Comparison of ENCODE assay signal across 10 cellular contexts in genomic region chr10:49139866-49140195, GRCh38. TPM values are rescaled to one million over a fixed set of nuclear protein-coding genes. Genes with fewer than 3 reads are reported as not detected.
DNase-seq lines count a peak whose midpoint lies in the region; ATAC-seq and TF ChIP-seq lines count a peak whose summit lies in the region.
"Had no signal": no experiment of that assay in that cellular context is flagged by ENCODE, and none has a peak within 500 bp of the region (broad histone marks: within the 10 kb centered on the region; RNA-seq: fewer than 3 reads in every experiment).

No MANE protein-coding gene starts in this region.

- H3K9me3 ChIP-seq in RWPE2 (ENCODE audit: severe bottlenecking) (no peaks in the 10 kb centered on the region), body of pancreas (no peaks in the 10 kb centered on the region)

- intact Hi-C loops in body of pancreas (cut with DNase I): no loop called here

- H3K4me1 ChIP-seq in RWPE2 (ENCODE audit: insufficient read depth, poor library complexity, severe bottlenecking) (no peaks in the 10 kb centered on the region), body of pancreas (no peaks in the 10 kb centered on the region)

- H3K36me3 ChIP-seq in RWPE2 (ENCODE audit: low read depth) (no peaks in the 10 kb centered on the region), body of pancreas (replicated peaks in 1 of 2; ENCODE audit: insufficient read depth in 1 of 2, low read depth in 2 of 2) (no peaks in the 10 kb centered on the region)

- H3K27ac ChIP-seq in RWPE2 (ENCODE audit: poor library complexity, severe bottlenecking) (no peak overlapping the region), body of pancreas (no peak overlapping the region)

- peak; percentile 57 to 77 for ATAC-seq in activated CD4-positive, CD25-positive, alpha-beta regulatory T cell treated with anti-CD3 and anti-CD28 coated beads, Interleukin-2, amount 50 U/mL, for 24 hours
- ATAC-seq in RWPE2 (ENCODE audit: low read depth) (peak; percentile 96), body of pancreas (no peak), HG03521 (IDR thresholded peaks at IDR 0.05; ENCODE audit: unreplicated experiment) (no peak), HG02938 (IDR thresholded peaks at IDR 0.05; ENCODE audit: unreplicated experiment) (no peak)
- ATAC-seq: GM12878 had no signal

- no peak for TF ChIP-seq CTCF in RWPE2 (IDR thresholded peaks at IDR 0.05; ENCODE audit: poor library complexity, severe bottlenecking)
- no peak for TF ChIP-seq CTCF in fibroblast of pulmonary artery (IDR thresholded peaks at IDR 0.05; ENCODE audit: low read length, missing control alignments)
- TF ChIP-seq CTCF in body of pancreas (IDR thresholded peaks at IDR 0.05): no peak

- no peak for TF ChIP-seq POLR2A in body of pancreas (IDR thresholded peaks at IDR 0.05)

- DNase-seq in activated CD4-positive, CD25-positive, alpha-beta regulatory T cell (lab: John Stamatoyannopoulos, UW): no peak
- no peak for DNase-seq in RWPE2 (ENCODE audit: low spot score)
- peak; percentile 57 for DNase-seq in fibroblast of pulmonary artery (ENCODE audit: low read depth)
- peak; percentile 98 for DNase-seq in stromal cell of bone marrow (ENCODE audit: low read depth)
- DNase-seq in body of pancreas: no peak
- DNase-seq: NCI-H2029 treated with DMSO at 0.1 percent for 48 hours had no signal

- H3K4me3 ChIP-seq in RWPE2 (ENCODE audit: severe bottlenecking) (no peak overlapping the region), fibroblast of pulmonary artery (replicated peaks; ENCODE audit: low read depth, low read length) (no peak overlapping the region), body of pancreas (no peak overlapping the region)
- H3K4me3 ChIP-seq: GM12878 had no signal

- WGBS in body of pancreas, 2 donors: 72 to 78% methylated on average over 3 to 4 of the region's 4 CpGs

- H3K27me3 ChIP-seq in RWPE2 (ENCODE audit: insufficient read depth, poor library complexity, severe bottlenecking): no peaks in the 10 kb centered on the region
- H3K27me3 ChIP-seq in body of pancreas: no peaks in the 10 kb centered on the region

RNA-seq across cellular contexts. Expression of gene FAM170B, which starts 6.0 kb away (rescaled TPM):
- not detected for total RNA-seq in body of pancreas
- total RNA-seq: GM12878 had no signal

RNA-seq across cellular contexts. Expression of gene VSTM4, which starts 24.5 kb away (rescaled TPM):
- 1 to 10 TPM; 3.4 to 5.6 TPM for total RNA-seq in body of pancreas
- total RNA-seq: GM12878 had no signal

RNA-seq across cellular contexts. Expression of gene TMEM273, which starts 48.4 kb away (rescaled TPM):
- 1 to 10 TPM; 4.3 to 9.3 TPM for total RNA-seq in body of pancreas

Comparison
In these comparisons a context has a peak if more than half of its experiments do, and no peak if none do; other contexts are left out.
1. ATAC-seq: peak in activated CD4-positive, CD25-positive, alpha-beta regulatory T cell treated with anti-CD3 and anti-CD28 coated beads, Interleukin-2, amount 50 U/mL, for 24 hours (2 of 2) and RWPE2 (single experiment); none in body of pancreas (single experiment), HG03521 (single experiment) and HG02938 (single experiment).
2. DNase-seq: peak in fibroblast of pulmonary artery (single experiment) and stromal cell of bone marrow (single experiment); none in activated CD4-positive, CD25-positive, alpha-beta regulatory T cell (0 of 4), RWPE2 (single experiment) and body of pancreas (0 of 4).